Comparison of ENCODE assay signal across 13 cellular contexts in the genomic region with DNA sequence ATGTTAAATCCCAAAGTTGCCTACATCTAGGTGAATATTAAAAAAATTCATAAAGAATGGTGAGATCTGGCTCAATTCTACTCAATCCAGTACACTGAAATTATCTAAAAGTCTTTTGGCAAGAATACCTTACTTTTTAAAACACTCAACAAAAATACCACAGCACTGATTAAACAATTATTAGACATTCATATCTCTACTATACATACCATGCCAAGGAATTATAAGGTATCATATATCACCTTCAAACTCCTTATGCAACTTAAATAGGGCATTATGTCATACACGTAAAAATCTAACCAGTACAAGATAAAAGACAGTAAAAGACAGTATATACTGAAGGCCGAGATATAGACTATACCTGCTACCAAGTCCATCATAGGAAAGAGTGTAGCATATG. TPM values are rescaled to one million over a fixed set of nuclear protein-coding genes. Genes with fewer than 3 reads are reported as not detected.
A peak's percentile ranks its signal among the peaks of the same experiment; 100 is the strongest.
DNase-seq lines count a peak whose midpoint lies in the region; ATAC-seq, FAIRE-seq and TF ChIP-seq lines count a peak whose summit lies in the region.
"Had no signal": no experiment of that assay in that cellular context is flagged by ENCODE, and none has a peak within 500 bp of the region (broad histone marks: within the 10 kb centered on the region; RNA-seq: fewer than 3 reads in every experiment).

No MANE protein-coding gene starts in this region.

- H3K9ac ChIP-seq in BLaER1 treated with 17β-estradiol and CSF1 and Interleukin-3, amounts not matched to agents 10 nM and 100 nM: no peak overlapping the region
- no peak overlapping the region for H3K9ac ChIP-seq in KMS-11

- H3K4me1 ChIP-seq in BLaER1 treated with 17β-estradiol and CSF1 and Interleukin-3, amounts not matched to agents 10 nM and 100 nM: peaks cover 44 to 94% (median 68%) of the 10 kb centered on the region in 10 experiments
- peaks cover 88% of the 10 kb centered on the region for H3K4me1 ChIP-seq in KMS-11 (ENCODE audit: low read depth, poor library complexity, severe bottlenecking)

- no peak overlapping the region for H3K4me3 ChIP-seq in BLaER1 treated with 17β-estradiol and CSF1 and Interleukin-3, amounts not matched to agents 10 nM and 100 nM
- no peak overlapping the region for H3K4me3 ChIP-seq in KMS-11 (IDR thresholded peaks at IDR 0.05; ENCODE audit: insufficient read depth, low read depth, low read length)

- H3K36me3 ChIP-seq in BLaER1 treated with 17β-estradiol and CSF1 and Interleukin-3, amounts not matched to agents 10 nM and 100 nM: peaks cover 0 to 4% (median 0%) of the 10 kb centered on the region in 11 experiments; a peak in 2 of 22 replicates
- H3K36me3 ChIP-seq in KMS-11 (ENCODE audit: insufficient read depth): no peaks in the 10 kb centered on the region

- DNase-seq in HT-29 (ENCODE audit: low spot score): no peak
- no peak for DNase-seq in retina
- DNase-seq: DMS53, NCI-H1092 treated with DMSO at 0.1 percent for 48 hours, NCI-H2081 treated with DMSO at 0.1 percent for 48 hours, NCI-H510A, NCI-H82, SHP77 had no signal

- peak; percentile 49 for FAIRE-seq in islet of Langerhans (lab: Jason Lieb, UNC)

- peak overlapping the region in 5 of 11 experiments; percentile 66 to 78 (median 75); a peak in 4 of 22 replicates for H3K4me2 ChIP-seq in BLaER1 treated with 17β-estradiol and CSF1 and Interleukin-3, amounts not matched to agents 10 nM and 100 nM
- H3K4me2 ChIP-seq in KMS-11: peak overlapping the region; percentile 51; the same call in 1 of the 2 replicates

- peaks cover 0 to 10% (median 0%) of the 10 kb centered on the region in 11 experiments; a peak in 6 of 22 replicates for H3K9me3 ChIP-seq in BLaER1 treated with 17β-estradiol and CSF1 and Interleukin-3, amounts not matched to agents 10 nM and 100 nM (replicated peaks in 1 of 11)

- ATAC-seq in SK-N-SH treated with all-trans-retinoic acid at 6 μM for 48 hours (peak; percentile 38), HG03045 (IDR thresholded peaks at IDR 0.05; ENCODE audit: unreplicated experiment) (no peak)

- no peak overlapping the region for H2AFZ ChIP-seq in KMS-11 (ENCODE audit: low read depth)

- no peaks in the 10 kb centered on the region for H3K27me3 ChIP-seq in BLaER1 treated with 17β-estradiol and CSF1 and Interleukin-3, amounts not matched to agents 10 nM and 100 nM
- H3K27me3 ChIP-seq in KMS-11 (ENCODE audit: insufficient read depth, low read depth): no peaks in the 10 kb centered on the region

- H4K20me1 ChIP-seq in BLaER1 treated with 17β-estradiol and CSF1 and Interleukin-3, amounts not matched to agents 10 nM and 100 nM: no peaks in the 10 kb centered on the region
- no peaks in the 10 kb centered on the region for H4K20me1 ChIP-seq in KMS-11 (ENCODE audit: insufficient read depth)

- H3K27ac ChIP-seq in BLaER1 treated with 17β-estradiol and CSF1 and Interleukin-3, amounts not matched to agents 10 nM and 100 nM: peak overlapping the region in 6 of 11 experiments; percentile 5 to 98 (median 96); a peak in 8 of 22 replicates
- no peak overlapping the region for H3K27ac ChIP-seq in KMS-11

- TF ChIP-seq CTCF in KMS-11 (conservative IDR thresholded peaks at IDR 0.05; ENCODE audit: low read depth, low read length): no peak

- peaks cover 2% of the 10 kb centered on the region; the same call in 1 of the 2 replicates for H3K79me2 ChIP-seq in KMS-11 (ENCODE audit: insufficient read depth, low read depth)

TF ChIP-seq in SK-N-SH treated with all-trans-retinoic acid at 6 μM for 48 hours, 23 proteins besides CTCF, POLR2A, EP300 and RAD21:
- TF ChIP-seq ZFP3 (CRISPR knock-in tag; IDR thresholded peaks at IDR 0.05): no peak
- TF ChIP-seq ISL1 (CRISPR knock-in tag; IDR thresholded peaks at IDR 0.05): peak; percentile 21; the same call in 1 of the 2 replicates

RNA-seq across cellular contexts. Expression of a gene that starts 6.1 kb away (rescaled TPM):
- 21.4 and 28.5 TPM in 2 replicates for total RNA-seq in HT-29 (2014; rRNA removed; shearing (Covaris generic))
